ENCODE assay signal across 18 cellular contexts in genomic region chr5:65553941-65554340, GRCh38. TPM values are rescaled to one million over a fixed set of nuclear protein-coding genes. Genes with fewer than 3 reads are reported as not detected.
A peak's percentile ranks its signal among the peaks of the same experiment; 100 is the strongest.
DNase-seq lines count a peak whose midpoint lies in the region; ATAC-seq and TF ChIP-seq lines count a peak whose summit lies in the region.
"Had no signal": no experiment of that assay in that cellular context is flagged by ENCODE, and none has a peak within 500 bp of the region (broad histone marks: within the 10 kb centered on the region; RNA-seq: fewer than 3 reads in every experiment).

No MANE protein-coding gene starts in this region.

- no peak overlapping the region for H3K27ac ChIP-seq in CD4-positive, CD25-positive, alpha-beta regulatory T cell (ENCODE audit: insufficient read depth, low read length, poor library complexity, severe bottlenecking)
- no peak overlapping the region for H3K27ac ChIP-seq in osteoblast (ENCODE audit: low read depth, low read length)
- H3K27ac ChIP-seq: 22Rv1, A549, C4-2B, GM23248 had no signal

- H3K4me1 ChIP-seq in CD4-positive, CD25-positive, alpha-beta regulatory T cell (ENCODE audit: control insufficient read depth, insufficient read depth, low read length, poor library complexity, severe bottlenecking) = no peaks in the 10 kb centered on the region
- no peaks in the 10 kb centered on the region for H3K4me1 ChIP-seq in osteoblast (ENCODE audit: insufficient read depth, low read length)
- H3K4me1 ChIP-seq: A549 had no signal

- peaks cover 54% of the 10 kb centered on the region for H3K36me3 Mint-ChIP-seq in CD4-positive, CD25-positive, alpha-beta regulatory T cell
- H3K36me3 Mint-ChIP-seq in T-helper 17 cell (ENCODE audit: low read depth) = peaks cover 13% of the 10 kb centered on the region
- peaks cover 26% of the 10 kb centered on the region for H3K36me3 Mint-ChIP-seq in effector memory CD8-positive, alpha-beta T cell (ENCODE audit: insufficient read depth)

- peak overlapping the region; percentile 24 for H2AFZ ChIP-seq in osteoblast (ENCODE audit: low read length)
- H2AFZ ChIP-seq: GM23248 had no signal

- peak; percentile 5 for DNase-seq in NCI-H2227 treated with DMSO at 0.1 percent for 48 hours (lab: John Stamatoyannopoulos, UW)
- DNase-seq in NCI-H2227 (lab: John Stamatoyannopoulos, UW; ENCODE audit: unreplicated experiment) = no peak
- no peak for DNase-seq in CD4-positive, CD25-positive, alpha-beta regulatory T cell
- DNase-seq in T-helper 17 cell = no peak
- no peak for DNase-seq in osteoblast (ENCODE audit: insufficient read length, low spot score, missing footprints)
- DNase-seq in NCI-H345 (lab: John Stamatoyannopoulos, UW) = no peak
- no peak for DNase-seq in effector memory CD8-positive, alpha-beta T cell
- DNase-seq: AML-193; CD4-positive, alpha-beta memory T cell; DMS153; DMS79; GDM1; GM23248; IMR-90 had no signal

- TF ChIP-seq CTCF in osteoblast (IDR thresholded peaks at IDR 0.05; ENCODE audit: extremely low read depth, low read depth, low read length) = no peak

- no peaks in the 10 kb centered on the region for H3K27me3 Mint-ChIP-seq in CD4-positive, CD25-positive, alpha-beta regulatory T cell
- H3K27me3 Mint-ChIP-seq in T-helper 17 cell = no peaks in the 10 kb centered on the region
- H3K27me3 Mint-ChIP-seq in effector memory CD8-positive, alpha-beta T cell = no peaks in the 10 kb centered on the region
- H3K27me3 Mint-ChIP-seq: CD4-positive, alpha-beta memory T cell had no signal

- H3K79me2 ChIP-seq in osteoblast (ENCODE audit: insufficient read depth, low read length) = peaks cover 18% of the 10 kb centered on the region

- H3K4me2 ChIP-seq in osteoblast (ENCODE audit: insufficient read depth, low read length) = peak overlapping the region; percentile 7
- H3K4me2 ChIP-seq: A549 had no signal

- no peak overlapping the region for H3K4me3 ChIP-seq in CD4-positive, CD25-positive, alpha-beta regulatory T cell (ENCODE audit: low read depth, low read length)
- H3K4me3 ChIP-seq in osteoblast (ENCODE audit: insufficient read depth, low read length) = no peak overlapping the region
- H3K4me3 ChIP-seq: A549, GM23248, HAP-1 had no signal

- H3K4me1 Mint-ChIP-seq in CD4-positive, CD25-positive, alpha-beta regulatory T cell = peaks cover 30 to 43% (median 36%) of the 10 kb centered on the region in 4 donors
- peaks cover 4% of the 10 kb centered on the region for H3K4me1 Mint-ChIP-seq in T-helper 17 cell
- peaks cover 0 to 4% of the 10 kb centered on the region in 2 donors for H3K4me1 Mint-ChIP-seq in effector memory CD8-positive, alpha-beta T cell (ENCODE audit: low read depth in 2 of 2)

- no peak overlapping the region for H3K4me3 Mint-ChIP-seq in CD4-positive, CD25-positive, alpha-beta regulatory T cell
- H3K4me3 Mint-ChIP-seq in T-helper 17 cell = no peak overlapping the region
- H3K4me3 Mint-ChIP-seq in effector memory CD8-positive, alpha-beta T cell = no peak overlapping the region
- H3K4me3 Mint-ChIP-seq: CD4-positive, alpha-beta memory T cell had no signal

- H4K20me1 ChIP-seq in osteoblast (ENCODE audit: insufficient read depth, low read length) = no peaks in the 10 kb centered on the region

- no peaks in the 10 kb centered on the region for H3K9me3 Mint-ChIP-seq in CD4-positive, CD25-positive, alpha-beta regulatory T cell
- no peaks in the 10 kb centered on the region for H3K9me3 Mint-ChIP-seq in effector memory CD8-positive, alpha-beta T cell
- H3K9me3 Mint-ChIP-seq: CD4-positive, alpha-beta memory T cell had no signal

- no peaks in the 10 kb centered on the region for H3K27me3 ChIP-seq in CD4-positive, CD25-positive, alpha-beta regulatory T cell (ENCODE audit: control insufficient read depth, insufficient read depth, low read length)
- H3K27me3 ChIP-seq in osteoblast (ENCODE audit: insufficient read depth, low read length) = no peaks in the 10 kb centered on the region

- no peaks in the 10 kb centered on the region for H3K9me3 ChIP-seq in CD4-positive, CD25-positive, alpha-beta regulatory T cell (ENCODE audit: control insufficient read depth in 2 of 2, low read length in 2 of 2)
- H3K9me3 ChIP-seq in T-helper 17 cell (ENCODE audit: control insufficient read depth, low read length, poor library complexity, severe bottlenecking) (no peaks in the 10 kb centered on the region), osteoblast (ENCODE audit: low read depth, low read length) (no peaks in the 10 kb centered on the region)
- H3K9me3 ChIP-seq: A549, HAP-1 had no signal

- peaks cover 43% of the 10 kb centered on the region for H3K36me3 ChIP-seq in CD4-positive, CD25-positive, alpha-beta regulatory T cell (ENCODE audit: control insufficient read depth, insufficient read depth, low read length)
- peaks cover 10% of the 10 kb centered on the region for H3K36me3 ChIP-seq in osteoblast (ENCODE audit: insufficient read depth, low read length)

- H3K27ac Mint-ChIP-seq in CD4-positive, CD25-positive, alpha-beta regulatory T cell = peak overlapping the region in 2 of 3 donors; percentile 5 to 62
- H3K27ac Mint-ChIP-seq in T-helper 17 cell = peak overlapping the region; percentile 14
- peak overlapping the region in 1 of 2 donors; percentile 83 for H3K27ac Mint-ChIP-seq in effector memory CD8-positive, alpha-beta T cell

- ATAC-seq in CD4-positive, CD25-positive, alpha-beta regulatory T cell (ENCODE audit: low read depth in 2 of 2) = no peak
- ATAC-seq in T-helper 17 cell = no peak
- ATAC-seq in effector memory CD8-positive, alpha-beta T cell (replicated peaks) = no peak
- ATAC-seq: A549 had no signal

RNA-seq across cellular contexts. Expression of gene CENPK, which starts 9.0 kb away (rescaled TPM):
- total RNA-seq in CD4-positive, CD25-positive, alpha-beta regulatory T cell = 47.9 TPM
- polyA plus RNA-seq in CD4-positive, CD25-positive, alpha-beta regulatory T cell = 10 to 100 TPM; 20.8 to 44.0 (median 39.1) TPM
- total RNA-seq in T-helper 17 cell (10 to 100 TPM in 1 of 2 donors, 1 to 10 TPM in 1; 4.8 to 13.5 TPM), osteoblast (8.5 and 11.9 TPM in 2 replicates)

RNA-seq across cellular contexts. Expression of gene PPWD1, which starts 9.2 kb away (rescaled TPM):
- total RNA-seq in CD4-positive, CD25-positive, alpha-beta regulatory T cell = 93.8 TPM
- 10 to 100 TPM; 31.7 to 38.0 (median 35.7) TPM for polyA plus RNA-seq in CD4-positive, CD25-positive, alpha-beta regulatory T cell
- total RNA-seq in T-helper 17 cell (10 to 100 TPM; 79.7 TPM), osteoblast (35.8 and 40.1 TPM in 2 replicates)
